1 cellular context compared by ENCODE assay signal in the genomic region with DNA sequence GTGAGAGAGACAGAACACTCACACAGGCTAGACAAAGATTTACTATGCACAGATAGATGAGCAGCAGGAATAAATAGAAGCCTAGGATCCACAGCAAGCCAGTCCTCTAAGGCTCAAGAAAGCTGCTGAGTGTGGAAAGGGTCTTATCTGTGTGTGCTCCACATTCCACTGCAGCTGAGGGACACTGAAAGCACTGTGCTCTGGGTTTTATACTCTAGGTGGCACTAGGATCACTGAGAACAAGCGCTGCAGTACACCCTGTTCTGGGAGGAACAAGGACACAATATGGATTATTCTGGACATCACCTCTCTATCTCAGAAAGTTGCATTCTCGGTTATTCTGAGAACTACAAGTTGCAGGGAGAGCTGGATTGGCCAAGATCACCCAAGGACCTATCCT.
TF ChIP-seq lines count a peak whose summit lies in the region.

No MANE protein-coding gene starts in this region.

TF ChIP-seq in WTC11, 78 proteins besides CTCF, POLR2A, EP300 and RAD21 (continued from another document):
- no peak for TF ChIP-seq TEAD1 (CRISPR knock-in tag; IDR thresholded peaks at IDR 0.05)
